1 cellular context compared by ENCODE assay signal in the genomic region with DNA sequence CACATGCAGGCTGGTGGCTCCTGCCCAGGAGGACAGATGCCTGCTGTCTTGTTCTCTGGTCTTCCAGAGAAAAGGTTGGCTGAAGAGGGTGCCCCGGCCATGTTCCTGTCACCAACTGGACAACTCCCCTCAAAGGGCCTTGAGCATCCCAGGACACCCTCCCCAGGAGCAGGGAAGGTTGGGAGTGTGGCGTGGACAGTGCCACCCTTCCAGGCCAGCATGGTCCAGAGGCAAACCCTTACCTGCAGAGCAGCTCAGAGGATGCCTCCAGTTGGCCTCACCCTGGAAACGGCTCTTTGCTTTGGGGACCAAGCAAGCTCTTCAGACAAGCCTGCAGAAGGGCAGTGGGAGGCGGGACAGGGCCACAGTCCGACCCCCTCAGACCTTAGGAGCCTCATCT.
TF ChIP-seq lines count a peak whose summit lies in the region.

No MANE protein-coding gene starts in this region.

TF ChIP-seq in A549, 52 proteins besides CTCF, POLR2A, EP300 and RAD21 (continued from another document):
- TF ChIP-seq POLR2AphosphoS2 (conservative IDR thresholded peaks at IDR 0.05; ENCODE audit: low read length) = no peak
- TF ChIP-seq RNF2 (IDR thresholded peaks at IDR 0.05; ENCODE audit: borderline replicate concordance, low read depth) = no peak
- TF ChIP-seq, protein P1, sequence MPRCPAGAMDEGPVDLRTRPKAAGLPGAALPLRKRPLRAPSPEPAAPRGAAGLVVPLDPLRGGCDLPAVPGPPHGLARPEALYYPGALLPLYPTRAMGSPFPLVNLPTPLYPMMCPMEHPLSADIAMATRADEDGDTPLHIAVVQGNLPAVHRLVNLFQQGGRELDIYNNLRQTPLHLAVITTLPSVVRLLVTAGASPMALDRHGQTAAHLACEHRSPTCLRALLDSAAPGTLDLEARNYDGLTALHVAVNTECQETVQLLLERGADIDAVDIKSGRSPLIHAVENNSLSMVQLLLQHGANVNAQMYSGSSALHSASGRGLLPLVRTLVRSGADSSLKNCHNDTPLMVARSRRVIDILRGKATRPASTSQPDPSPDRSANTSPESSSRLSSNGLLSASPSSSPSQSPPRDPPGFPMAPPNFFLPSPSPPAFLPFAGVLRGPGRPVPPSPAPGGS (IDR thresholded peaks at IDR 0.05) = no peak
- TF ChIP-seq, protein P2, sequence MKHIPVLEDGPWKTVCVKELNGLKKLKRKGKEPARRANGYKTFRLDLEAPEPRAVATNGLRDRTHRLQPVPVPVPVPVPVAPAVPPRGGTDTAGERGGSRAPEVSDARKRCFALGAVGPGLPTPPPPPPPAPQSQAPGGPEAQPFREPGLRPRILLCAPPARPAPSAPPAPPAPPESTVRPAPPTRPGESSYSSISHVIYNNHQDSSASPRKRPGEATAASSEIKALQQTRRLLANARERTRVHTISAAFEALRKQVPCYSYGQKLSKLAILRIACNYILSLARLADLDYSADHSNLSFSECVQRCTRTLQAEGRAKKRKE (CRISPR knock-in tag; IDR thresholded peaks at IDR 0.05; ENCODE audit: low read depth) = no peak
